ENCODE assay signal across 8 cellular contexts in the genomic region with DNA sequence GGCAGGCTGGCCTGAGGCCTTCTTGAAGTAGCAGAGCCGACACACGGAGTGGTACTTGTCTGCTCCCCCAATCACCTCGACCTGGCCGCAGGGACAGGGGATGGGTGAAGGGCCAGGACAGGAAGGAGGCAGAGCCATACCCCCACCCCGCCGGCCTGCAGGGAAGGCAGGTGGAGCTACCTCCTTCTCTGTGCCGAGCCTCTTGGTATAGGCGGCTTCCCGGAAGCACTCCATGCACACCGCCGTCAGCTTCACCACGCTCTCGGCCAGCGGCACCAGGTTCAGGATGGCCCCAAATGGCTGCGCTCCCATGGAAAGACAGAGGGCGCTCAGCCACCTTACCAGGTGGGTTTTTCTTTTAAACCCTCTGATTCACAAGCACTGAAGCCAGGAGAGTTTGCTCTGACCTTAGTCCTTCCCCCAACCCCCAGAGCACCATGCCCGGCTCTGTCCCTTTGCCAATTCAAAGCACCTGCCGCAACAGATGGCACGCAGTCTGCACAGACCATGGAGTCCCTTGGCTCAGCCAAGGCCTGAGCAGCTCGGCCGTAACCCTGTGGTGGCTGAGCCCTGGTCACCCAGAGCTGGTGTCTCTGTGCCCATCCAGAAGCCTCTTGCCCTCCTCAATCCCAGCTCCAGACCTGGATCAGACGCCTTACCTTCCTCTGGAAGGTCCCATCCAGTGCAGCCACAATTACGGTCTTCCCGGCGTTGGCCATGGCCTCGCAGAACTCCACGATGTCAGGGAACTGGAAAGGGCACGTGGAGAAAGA. TPM values are rescaled to one million over a fixed set of nuclear protein-coding genes. Genes with fewer than 3 reads are reported as not detected.
A peak's percentile ranks its signal among the peaks of the same experiment; 100 is the strongest.
DNase-seq lines count a peak whose midpoint lies in the region; TF ChIP-seq lines count a peak whose summit lies in the region.
"Had no signal": no experiment of that assay in that cellular context is flagged by ENCODE, and none has a peak within 500 bp of the region (broad histone marks: within the 10 kb centered on the region; RNA-seq: fewer than 3 reads in every experiment).

No MANE protein-coding gene starts in this region.

- no peak overlapping the region for H3K4me3 ChIP-seq in thyroid gland (replicated peaks in 1 of 3)

- H3K27me3 ChIP-seq in layer of hippocampus (ENCODE audit: control insufficient read depth, insufficient read depth, low read length) (no peaks in the 10 kb centered on the region), thyroid gland (no peaks in the 10 kb centered on the region)

- no peak for TF ChIP-seq POLR2A in thyroid gland (IDR thresholded peaks at IDR 0.05)

- no peak for DNase-seq in HFFc6
- peak; percentile 83 for DNase-seq in SHP77 treated with DMSO at 0.1 percent for 48 hours (lab: John Stamatoyannopoulos, UW)
- DNase-seq in thyroid gland = peak in 1 of 2 donors; percentile 60
- no peak for DNase-seq in AG20443 (ENCODE audit: low spot score)
- DNase-seq in NCI-H82 (lab: John Stamatoyannopoulos, UW) = no peak
- no peak for DNase-seq in T1000 (lab: John Stamatoyannopoulos, UW)
- DNase-seq: NCI-H1436 had no signal

- TF ChIP-seq CTCF in HFFc6 (IDR thresholded peaks at IDR 0.05) (peak; percentile 40), thyroid gland (IDR thresholded peaks at IDR 0.05) (peak in 1 of 6 experiments; percentile 5)

- peak overlapping the region; percentile 82 for H3K27ac ChIP-seq in layer of hippocampus (ENCODE audit: low read depth, low read length)
- peak overlapping the region; percentile 68 to 75 (median 74) for H3K27ac ChIP-seq in thyroid gland

- WGBS in thyroid gland, 2 donors = 54 to 69% methylated on average over 18 to 22 of the region's 28 CpGs

- peaks cover 21% of the 10 kb centered on the region for H3K4me1 Mint-ChIP-seq in HFFc6 (ENCODE audit: low read depth)

- peaks cover 10% of the 10 kb centered on the region; the same call in 1 of the 2 replicates for H3K36me3 Mint-ChIP-seq in HFFc6 (ENCODE audit: low read depth)

- H3K4me1 ChIP-seq in thyroid gland = peaks cover 19 to 39% of the 10 kb centered on the region in 2 donors

- H3K27me3 Mint-ChIP-seq in HFFc6 (ENCODE audit: insufficient read depth) = peaks cover 4% of the 10 kb centered on the region; the same call in 1 of the 2 replicates

- no peak overlapping the region for H3K4me3 Mint-ChIP-seq in HFFc6

- no peaks in the 10 kb centered on the region for H3K9me3 ChIP-seq in thyroid gland

- intact Hi-C loops in thyroid gland (cut with DNase I) = loop anchor here (2.0 to 5.0 kb wide), 3 partner anchors 48 to 72 kb away; partner anchors contain the start of gene TMC6

- peaks cover 0 to 17% of the 10 kb centered on the region in 2 donors for H3K36me3 ChIP-seq in thyroid gland

- H3K9me3 Mint-ChIP-seq in HFFc6 = no peaks in the 10 kb centered on the region

- H3K27ac Mint-ChIP-seq in HFFc6 = no peak overlapping the region

RNA-seq across cellular contexts. Expression of gene SYNGR2, which starts 6.7 kb away (rescaled TPM):
- total RNA-seq in HFFc6 (2021; fragmentation: NEBNext Ultra II Directional; extraction: Animal tissue kit (Norgen Biotek cat#: 25700)) = 100 to 1,000 TPM in 1 of 6 experiments, 10 to 100 TPM in 5; 44.6 to 104 (median 54.7) TPM
- 10 to 100 TPM; 47.9 to 83.8 (median 70.7) TPM for total RNA-seq in thyroid gland

RNA-seq across cellular contexts. Expression of gene TK1, which starts 11.8 kb away (rescaled TPM):
- total RNA-seq in HFFc6 (2021; fragmentation: NEBNext Ultra II Directional; extraction: Animal tissue kit (Norgen Biotek cat#: 25700)) = 100 to 1,000 TPM in 4 of 6 experiments, 10 to 100 TPM in 2; 75.8 to 145 (median 136) TPM
- 1 to 10 TPM; 1.1 to 2.7 (median 1.9) TPM for total RNA-seq in thyroid gland

RNA-seq across cellular contexts. Expression of gene AFMID, which starts 12.1 kb away (rescaled TPM):
- total RNA-seq in HFFc6 (2021; fragmentation: NEBNext Ultra II Directional; extraction: Animal tissue kit (Norgen Biotek cat#: 25700)) = 10 to 100 TPM; 23.0 to 32.9 (median 26.2) TPM
- total RNA-seq in thyroid gland = 10 to 100 TPM; 21.3 to 36.9 (median 33.5) TPM

RNA-seq across cellular contexts. Expression of gene C17orf99, which starts 28.9 kb away (rescaled TPM):
- not detected for total RNA-seq in HFFc6 (2021; fragmentation: NEBNext Ultra II Directional; extraction: Animal tissue kit (Norgen Biotek cat#: 25700))
- total RNA-seq in thyroid gland = not detected

RNA-seq across cellular contexts. Expression of gene BIRC5, which starts 39.0 kb away (rescaled TPM):
- 10 to 100 TPM; 41.8 to 89.7 (median 83.3) TPM for total RNA-seq in HFFc6 (2021; fragmentation: NEBNext Ultra II Directional; extraction: Animal tissue kit (Norgen Biotek cat#: 25700))
- total RNA-seq in thyroid gland = under 1 TPM in 3 of 4 donors, not detected in 1; 0.11 to 0.83 (median 0.13) TPM

Comparison
In these comparisons a context has a peak if more than half of its experiments do, and no peak if none do; other contexts are left out.
1. RNA of gene TK1, which starts 11.8 kb away (total RNA-seq): 75.8 to 145 TPM in HFFc6; 1.1 to 2.7 TPM in thyroid gland; every median in the first group is over 10 times any median in the second.